In the genomic region with DNA sequence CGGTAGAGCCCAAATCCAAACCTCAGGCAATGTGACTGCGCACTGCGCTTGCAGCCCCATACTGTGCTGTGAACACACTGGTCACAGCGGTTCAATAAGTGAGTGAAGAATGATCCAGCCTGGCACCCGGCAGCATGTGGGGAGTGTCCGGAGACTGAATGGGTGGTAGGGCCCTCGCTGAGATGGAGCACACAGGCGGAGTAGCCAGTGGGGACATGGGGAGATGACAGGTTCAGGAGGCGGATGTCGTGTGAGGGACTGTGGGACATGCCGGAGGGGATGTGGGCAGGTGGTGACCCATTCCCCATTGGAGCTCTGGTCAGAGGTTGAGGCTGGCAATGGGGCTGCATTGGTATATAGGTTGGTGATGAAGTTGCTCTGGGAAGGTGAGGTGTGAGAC, we compare ENCODE assay signal across 8 cellular contexts. TPM values are rescaled to one million over a fixed set of nuclear protein-coding genes. Genes with fewer than 3 reads are reported as not detected.
DNase-seq lines count a peak whose midpoint lies in the region; ATAC-seq and TF ChIP-seq lines count a peak whose summit lies in the region.
"Had no signal": no experiment of that assay in that cellular context is flagged by ENCODE, and none has a peak within 500 bp of the region (broad histone marks: within the 10 kb centered on the region; RNA-seq: fewer than 3 reads in every experiment).

No MANE protein-coding gene starts in this region.

- no peak overlapping the region for H2AFZ ChIP-seq in mesenchymal stem cell (ENCODE audit: low read depth, low read length)
- H2AFZ ChIP-seq: PC-9 had no signal

- TF ChIP-seq CTCF in osteocyte (IDR thresholded peaks at IDR 0.05), result no peak

- H3K9ac ChIP-seq in mesenchymal stem cell (ENCODE audit: low read length), result no peak overlapping the region

- peaks cover 1% of the 10 kb centered on the region for H3K36me3 Mint-ChIP-seq in central memory CD8-positive, alpha-beta T cell (ENCODE audit: insufficient read depth)
- no peaks in the 10 kb centered on the region for H3K36me3 Mint-ChIP-seq in osteocyte (ENCODE audit: unreplicated experiment)
- H3K36me3 Mint-ChIP-seq: CD4-positive, alpha-beta memory T cell had no signal

- H3K27ac Mint-ChIP-seq in central memory CD8-positive, alpha-beta T cell (ENCODE audit: low read depth), result peak overlapping the region; percentile 33
- H3K27ac Mint-ChIP-seq in osteocyte (ENCODE audit: unreplicated experiment), result peak overlapping the region; percentile 46

- no peaks in the 10 kb centered on the region for H3K79me1 ChIP-seq in mesenchymal stem cell (replicated peaks; ENCODE audit: low read length, poor library complexity, severe bottlenecking)

- H3K4me3 Mint-ChIP-seq in central memory CD8-positive, alpha-beta T cell, result no peak overlapping the region
- no peak overlapping the region for H3K4me3 Mint-ChIP-seq in osteocyte (ENCODE audit: unreplicated experiment)
- H3K4me3 Mint-ChIP-seq: CD4-positive, alpha-beta memory T cell had no signal

- H2BK12ac ChIP-seq in mesenchymal stem cell (ENCODE audit: low read length in 2 of 2), result no peak overlapping the region

- H3K4me1 ChIP-seq in mesenchymal stem cell (ENCODE audit: control insufficient read depth, insufficient read depth, low read depth, low read length), result peaks cover 11% of the 10 kb centered on the region

- peaks cover 25% of the 10 kb centered on the region for H3K27me3 Mint-ChIP-seq in central memory CD8-positive, alpha-beta T cell
- no peaks in the 10 kb centered on the region for H3K27me3 Mint-ChIP-seq in osteocyte (ENCODE audit: unreplicated experiment)

- H2BK120ac ChIP-seq in mesenchymal stem cell (ENCODE audit: low read depth, low read length), result no peak overlapping the region

- H2AK5ac ChIP-seq in mesenchymal stem cell (ENCODE audit: low read length, severe bottlenecking), result no peak overlapping the region

- no peak overlapping the region for H3K4me2 ChIP-seq in mesenchymal stem cell (ENCODE audit: low read length, poor library complexity, severe bottlenecking)
- H3K4me2 ChIP-seq: PC-9 had no signal

- no peak overlapping the region for H3K27ac ChIP-seq in mesenchymal stem cell (ENCODE audit: low read length, poor library complexity, severe bottlenecking)
- H3K27ac ChIP-seq: PC-9 had no signal

- no peak overlapping the region for H3K14ac ChIP-seq in mesenchymal stem cell (ENCODE audit: low read length in 2 of 2)

- ATAC-seq in central memory CD8-positive, alpha-beta T cell (replicated peaks; ENCODE audit: extremely low read depth, poor library complexity, severe bottlenecking), result no peak

- H3K23ac ChIP-seq in mesenchymal stem cell (ENCODE audit: low read length in 2 of 2), result no peak overlapping the region

- peaks cover 0 to 6% of the 10 kb centered on the region in 2 experiments for H3K27me3 ChIP-seq in mesenchymal stem cell (ENCODE audit: control insufficient read depth in 1 of 2, insufficient read depth in 1 of 2, low read length in 2 of 2)
- H3K27me3 ChIP-seq: BE2C had no signal

- no peak overlapping the region for H4K91ac ChIP-seq in mesenchymal stem cell (ENCODE audit: low read length)

- H3K36me3 ChIP-seq in mesenchymal stem cell (ENCODE audit: control insufficient read depth in 1 of 2, insufficient read depth in 2 of 2, low read depth in 1 of 2, low read length in 2 of 2), result no peaks in the 10 kb centered on the region
- H3K36me3 ChIP-seq: BE2C had no signal

- H3K18ac ChIP-seq in mesenchymal stem cell (ENCODE audit: low read depth in 1 of 2, low read length in 2 of 2), result no peak overlapping the region

- no peaks in the 10 kb centered on the region for H3K9me3 Mint-ChIP-seq in central memory CD8-positive, alpha-beta T cell
- H3K9me3 Mint-ChIP-seq in osteocyte (ENCODE audit: unreplicated experiment), result no peaks in the 10 kb centered on the region
- H3K9me3 Mint-ChIP-seq: CD4-positive, alpha-beta memory T cell had no signal

- H2BK5ac ChIP-seq in mesenchymal stem cell (ENCODE audit: low read depth, low read length, poor library complexity, severe bottlenecking), result no peak overlapping the region

- no peak overlapping the region for H3K4ac ChIP-seq in mesenchymal stem cell (ENCODE audit: low read depth in 1 of 2, low read length in 2 of 2)

- WGBS in mesenchymal stem cell, result 93% methylated on average over 11 of the region's 11 CpGs

- H4K8ac ChIP-seq in mesenchymal stem cell (ENCODE audit: low read length), result no peak overlapping the region

- DNase-seq in central memory CD8-positive, alpha-beta T cell (ENCODE audit: low spot score in 2 of 2), result no peak
- DNase-seq in osteocyte (ENCODE audit: extremely low spot score, unreplicated experiment), result no peak
- DNase-seq in mesenchymal stem cell, result no peak
- DNase-seq in NCI-H774 (lab: John Stamatoyannopoulos, UW), result no peak
- DNase-seq: NCI-H446 treated with DMSO at 0.1 percent for 48 hours had no signal

- no peaks in the 10 kb centered on the region for H3K9me3 ChIP-seq in mesenchymal stem cell (ENCODE audit: control insufficient read depth, low read length)
- H3K9me3 ChIP-seq: BE2C had no signal

- H3K4me3 ChIP-seq in mesenchymal stem cell (ENCODE audit: insufficient read depth in 1 of 2, low read depth in 1 of 2, low read length in 2 of 2), result no peak overlapping the region
- H3K4me3 ChIP-seq: PC-9 had no signal

- H3K4me1 Mint-ChIP-seq in central memory CD8-positive, alpha-beta T cell, result no peaks in the 10 kb centered on the region
- H3K4me1 Mint-ChIP-seq in osteocyte (ENCODE audit: unreplicated experiment), result peaks cover 29% of the 10 kb centered on the region

- H2BK15ac ChIP-seq in mesenchymal stem cell (ENCODE audit: low read depth, poor library complexity, severe bottlenecking), result no peak overlapping the region

RNA-seq across cellular contexts. Expression of gene SRARP, which starts 5.6 kb away (rescaled TPM):
- total RNA-seq in osteocyte, result not detected in 2 replicates
- polyA plus RNA-seq in mesenchymal stem cell (2013, experiment 1 of 2), result not detected
- polyA plus RNA-seq in mesenchymal stem cell (2013, experiment 2 of 2), result not detected
- total RNA-seq: CD4-positive, alpha-beta memory T cell; PC-9 had no signal
- polyA plus RNA-seq: CD4-positive, alpha-beta memory T cell had no signal

RNA-seq across cellular contexts. Expression of gene HSPB7, which starts 8.2 kb away (rescaled TPM):
- 3.4 and 4.2 TPM in 2 replicates for total RNA-seq in osteocyte
- 3.4 TPM for polyA plus RNA-seq in mesenchymal stem cell (2013, experiment 1 of 2)
- 4.0 TPM for polyA plus RNA-seq in mesenchymal stem cell (2013, experiment 2 of 2)
- total RNA-seq: CD4-positive, alpha-beta memory T cell; PC-9 had no signal
- polyA plus RNA-seq: CD4-positive, alpha-beta memory T cell had no signal

RNA-seq across cellular contexts. Expression of gene CLCNKA, which starts 12.2 kb away (rescaled TPM):
- total RNA-seq in osteocyte, result not detected in 2 replicates
- polyA plus RNA-seq in mesenchymal stem cell (2013, experiment 1 of 2), result 0.19 TPM
- 0.16 TPM for polyA plus RNA-seq in mesenchymal stem cell (2013, experiment 2 of 2)
- total RNA-seq: CD4-positive, alpha-beta memory T cell had no signal
- polyA plus RNA-seq: CD4-positive, alpha-beta memory T cell had no signal

RNA-seq across cellular contexts. Expression of gene ZBTB17, which starts 33.8 kb away (rescaled TPM):
- 34.7 and 37.2 TPM in 2 replicates for total RNA-seq in osteocyte
- polyA plus RNA-seq in mesenchymal stem cell (2013, experiment 1 of 2), result 17.2 TPM
- 16.9 TPM for polyA plus RNA-seq in mesenchymal stem cell (2013, experiment 2 of 2)

RNA-seq across cellular contexts. Expression of gene CLCNKB, which starts 33.9 kb away (rescaled TPM):
- total RNA-seq in osteocyte, result 0.34 TPM in 1 of 2 replicates, not detected in the other
- polyA plus RNA-seq in mesenchymal stem cell (2013, experiment 1 of 2), result 0.43 TPM
- 0.32 TPM for polyA plus RNA-seq in mesenchymal stem cell (2013, experiment 2 of 2)
- total RNA-seq: CD4-positive, alpha-beta memory T cell had no signal
- polyA plus RNA-seq: CD4-positive, alpha-beta memory T cell had no signal
